Comparison of ENCODE assay signal across 10 cellular contexts in the genomic region with DNA sequence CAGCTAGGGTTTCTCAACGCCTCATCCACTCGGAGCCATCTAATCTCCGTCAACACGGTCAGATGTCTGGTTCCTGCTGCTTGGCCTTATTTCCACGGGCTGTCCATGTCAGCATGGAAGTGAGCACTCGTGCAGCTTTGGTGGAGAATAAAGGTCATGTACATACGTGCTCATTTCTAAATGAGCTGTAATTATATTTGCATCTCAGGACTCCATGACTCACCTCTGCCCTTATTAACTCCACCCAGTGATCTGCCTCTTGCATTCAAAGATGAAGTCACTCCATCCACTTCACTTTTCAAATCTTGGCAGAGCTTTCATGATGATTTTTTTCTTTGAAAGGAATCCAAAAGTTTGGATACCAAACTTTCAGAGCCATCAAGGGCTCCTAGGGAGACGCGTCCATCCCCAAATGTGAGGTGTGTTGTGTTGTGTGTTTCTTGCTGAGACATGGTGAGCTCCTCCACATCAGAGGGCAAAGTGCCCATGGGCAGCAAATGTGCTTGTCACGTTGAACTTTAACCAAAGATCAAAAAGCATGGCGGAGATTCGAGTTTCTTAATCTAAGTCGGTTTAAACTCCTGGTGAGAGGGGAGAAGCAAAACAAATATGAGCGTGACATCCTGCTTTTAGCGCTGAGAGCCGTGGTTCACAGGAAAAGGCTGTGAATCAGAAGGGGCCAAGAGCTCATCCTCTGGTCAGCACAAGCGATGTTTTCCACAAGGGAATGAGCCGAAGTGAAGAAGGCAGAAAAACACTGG.
A peak's percentile ranks its signal among the peaks of the same experiment; 100 is the strongest.
DNase-seq lines count a peak whose midpoint lies in the region; ATAC-seq, FAIRE-seq and TF ChIP-seq lines count a peak whose summit lies in the region.
"Had no signal": no experiment of that assay in that cellular context is flagged by ENCODE, and none has a peak within 500 bp of the region (broad histone marks: within the 10 kb centered on the region; RNA-seq: fewer than 3 reads in every experiment).

No MANE protein-coding gene starts in this region.

- H3K36me3 ChIP-seq in kidney (ENCODE audit: control insufficient read depth in 1 of 2, insufficient read depth in 2 of 2, low read length in 2 of 2) (no peaks in the 10 kb centered on the region), HAP-1 (replicated peaks) (no peaks in the 10 kb centered on the region)

- H3K27ac Mint-ChIP-seq in natural killer cell treated with Interleukin-12 subunit alpha and Interleukin-12 subunit beta and Interleukin-15 and Interleukin-18, amount 100 ng/mL, for 72 hours = peak overlapping the region in 1 of 2 donors; percentile 32
- H3K27ac Mint-ChIP-seq in natural killer cell = no peak overlapping the region
- peak overlapping the region; percentile 94 for H3K27ac Mint-ChIP-seq in activated T-helper 17 cell treated with anti-CD3 and anti-CD28 coated beads, Interleukin-2, amount 50 U/mL, for 72 hours
- peak overlapping the region; percentile 89 for H3K27ac Mint-ChIP-seq in type B pancreatic cell

- peaks cover 23 to 24% of the 10 kb centered on the region in 2 donors for H3K27me3 Mint-ChIP-seq in natural killer cell treated with Interleukin-12 subunit alpha and Interleukin-12 subunit beta and Interleukin-15 and Interleukin-18, amount 100 ng/mL, for 72 hours
- H3K27me3 Mint-ChIP-seq in natural killer cell (ENCODE audit: low read depth in 2 of 2) (peaks cover 24 to 37% of the 10 kb centered on the region in 2 donors), type B pancreatic cell (peaks cover 8% of the 10 kb centered on the region)
- H3K27me3 Mint-ChIP-seq in activated T-helper 17 cell treated with anti-CD3 and anti-CD28 coated beads, Interleukin-2, amount 50 U/mL, for 72 hours = peaks cover 7% of the 10 kb centered on the region

- peak overlapping the region; percentile 18 for H3K4me3 Mint-ChIP-seq in natural killer cell treated with Interleukin-12 subunit alpha and Interleukin-12 subunit beta and Interleukin-15 and Interleukin-18, amount 100 ng/mL, for 72 hours
- H3K4me3 Mint-ChIP-seq in natural killer cell = no peak overlapping the region
- peak overlapping the region; percentile 76 for H3K4me3 Mint-ChIP-seq in activated T-helper 17 cell treated with anti-CD3 and anti-CD28 coated beads, Interleukin-2, amount 50 U/mL, for 72 hours
- peak overlapping the region; percentile 19 for H3K4me3 Mint-ChIP-seq in type B pancreatic cell

- H3K27ac ChIP-seq in kidney (ENCODE audit: low read depth in 2 of 2, low read length in 2 of 2) = peak overlapping the region; percentile 68 to 79

- H3K4me3 ChIP-seq in kidney (ENCODE audit: low read length in 2 of 2) (peak overlapping the region; percentile 42 to 53), HAP-1 (no peak overlapping the region)

- TF ChIP-seq CTCF in natural killer cell (IDR thresholded peaks at IDR 0.05) (no peak), kidney (IDR thresholded peaks at IDR 0.05; ENCODE audit: borderline replicate concordance, extremely low read depth, insufficient read depth) (no peak), type B pancreatic cell (conservative IDR thresholded peaks at IDR 0.05) (no peak)

- H3K27me3 ChIP-seq in HAP-1 (ENCODE audit: low read depth) = no peaks in the 10 kb centered on the region

- no peaks in the 10 kb centered on the region for H3K9me3 ChIP-seq in kidney (ENCODE audit: control insufficient read depth in 1 of 2, low read length in 2 of 2)
- no peaks in the 10 kb centered on the region for H3K9me3 ChIP-seq in HAP-1

- DNase-seq in natural killer cell treated with Interleukin-12 subunit alpha and Interleukin-12 subunit beta and Interleukin-15 and Interleukin-18, amount 100 ng/mL, for 72 hours (ENCODE audit: low spot score) = no peak
- DNase-seq in natural killer cell = no peak
- no peak for DNase-seq in kidney
- no peak for DNase-seq in type B pancreatic cell (ENCODE audit: extremely low spot score, unreplicated experiment)
- DNase-seq in HAP-1 (ENCODE audit: low spot score in 2 of 2) = no peak
- DNase-seq in NCI-H187 (lab: John Stamatoyannopoulos, UW) = no peak
- DNase-seq: activated naive CD4-positive, alpha-beta T cell treated with anti-CD3 and anti-CD28 coated beads, Interleukin-2, amount 50 U/mL, for 16 hours had no signal

- intact Hi-C loops in natural killer cell (cut with micrococcal nuclease) (no loop called here), kidney (cut with DNase I) (no loop called here)

- no peaks in the 10 kb centered on the region for H3K9me3 Mint-ChIP-seq in natural killer cell treated with Interleukin-12 subunit alpha and Interleukin-12 subunit beta and Interleukin-15 and Interleukin-18, amount 100 ng/mL, for 72 hours
- H3K9me3 Mint-ChIP-seq in natural killer cell (no peaks in the 10 kb centered on the region), type B pancreatic cell (no peaks in the 10 kb centered on the region)
- H3K9me3 Mint-ChIP-seq in activated T-helper 17 cell treated with anti-CD3 and anti-CD28 coated beads, Interleukin-2, amount 50 U/mL, for 72 hours = no peaks in the 10 kb centered on the region

- H3K4me1 ChIP-seq in kidney (ENCODE audit: control insufficient read depth in 1 of 2, insufficient read depth in 1 of 2, low read depth in 1 of 2, low read length in 2 of 2) (peaks cover 15 to 37% of the 10 kb centered on the region in 2 donors), HAP-1 (peaks cover 17% of the 10 kb centered on the region)

- FAIRE-seq in kidney (lab: Jason Lieb, UNC) = no peak
- FAIRE-seq: HTR-8/SVneo had no signal

- in situ Hi-C loops in HAP-1 (cut with MboI; ENCODE audit: low sequenced_read_pairs) = no loop called here

- H3K9ac ChIP-seq in kidney (ENCODE audit: low read length in 2 of 2) = no peak overlapping the region

- peaks cover 2 to 39% of the 10 kb centered on the region in 2 donors for H3K4me1 Mint-ChIP-seq in natural killer cell treated with Interleukin-12 subunit alpha and Interleukin-12 subunit beta and Interleukin-15 and Interleukin-18, amount 100 ng/mL, for 72 hours (ENCODE audit: low read depth in 2 of 2)
- peaks cover 0 to 4% of the 10 kb centered on the region in 2 donors for H3K4me1 Mint-ChIP-seq in natural killer cell
- H3K4me1 Mint-ChIP-seq in activated T-helper 17 cell treated with anti-CD3 and anti-CD28 coated beads, Interleukin-2, amount 50 U/mL, for 72 hours = peaks cover 46% of the 10 kb centered on the region
- peaks cover 57% of the 10 kb centered on the region for H3K4me1 Mint-ChIP-seq in type B pancreatic cell (ENCODE audit: unreplicated experiment)

- no peak for ATAC-seq in natural killer cell treated with Interleukin-12 subunit alpha and Interleukin-12 subunit beta and Interleukin-15 and Interleukin-18, amount 100 ng/mL, for 72 hours
- no peak for ATAC-seq in natural killer cell
- ATAC-seq in activated T-helper 17 cell treated with anti-CD3 and anti-CD28 coated beads, Interleukin-2, amount 50 U/mL, for 72 hours (replicated peaks) = peak; percentile 37
- no peak for ATAC-seq in HG03457 (IDR thresholded peaks at IDR 0.05; ENCODE audit: unreplicated experiment)

- H3K36me3 Mint-ChIP-seq in natural killer cell treated with Interleukin-12 subunit alpha and Interleukin-12 subunit beta and Interleukin-15 and Interleukin-18, amount 100 ng/mL, for 72 hours = peaks cover 10% of the 10 kb centered on the region
- no peaks in the 10 kb centered on the region for H3K36me3 Mint-ChIP-seq in natural killer cell
- H3K36me3 Mint-ChIP-seq in activated T-helper 17 cell treated with anti-CD3 and anti-CD28 coated beads, Interleukin-2, amount 50 U/mL, for 72 hours (ENCODE audit: low read depth) = no peaks in the 10 kb centered on the region
- H3K36me3 Mint-ChIP-seq in type B pancreatic cell = no peaks in the 10 kb centered on the region

Comparison
In these comparisons a context has a peak if more than half of its experiments do, and no peak if none do; other contexts are left out.
1. H3K27ac Mint-ChIP-seq: peak in activated T-helper 17 cell treated with anti-CD3 and anti-CD28 coated beads, Interleukin-2, amount 50 U/mL, for 72 hours (single experiment) and type B pancreatic cell (single experiment); none in natural killer cell (0 of 2).